Comparison of ENCODE assay signal across 21 cellular contexts in the genomic region with DNA sequence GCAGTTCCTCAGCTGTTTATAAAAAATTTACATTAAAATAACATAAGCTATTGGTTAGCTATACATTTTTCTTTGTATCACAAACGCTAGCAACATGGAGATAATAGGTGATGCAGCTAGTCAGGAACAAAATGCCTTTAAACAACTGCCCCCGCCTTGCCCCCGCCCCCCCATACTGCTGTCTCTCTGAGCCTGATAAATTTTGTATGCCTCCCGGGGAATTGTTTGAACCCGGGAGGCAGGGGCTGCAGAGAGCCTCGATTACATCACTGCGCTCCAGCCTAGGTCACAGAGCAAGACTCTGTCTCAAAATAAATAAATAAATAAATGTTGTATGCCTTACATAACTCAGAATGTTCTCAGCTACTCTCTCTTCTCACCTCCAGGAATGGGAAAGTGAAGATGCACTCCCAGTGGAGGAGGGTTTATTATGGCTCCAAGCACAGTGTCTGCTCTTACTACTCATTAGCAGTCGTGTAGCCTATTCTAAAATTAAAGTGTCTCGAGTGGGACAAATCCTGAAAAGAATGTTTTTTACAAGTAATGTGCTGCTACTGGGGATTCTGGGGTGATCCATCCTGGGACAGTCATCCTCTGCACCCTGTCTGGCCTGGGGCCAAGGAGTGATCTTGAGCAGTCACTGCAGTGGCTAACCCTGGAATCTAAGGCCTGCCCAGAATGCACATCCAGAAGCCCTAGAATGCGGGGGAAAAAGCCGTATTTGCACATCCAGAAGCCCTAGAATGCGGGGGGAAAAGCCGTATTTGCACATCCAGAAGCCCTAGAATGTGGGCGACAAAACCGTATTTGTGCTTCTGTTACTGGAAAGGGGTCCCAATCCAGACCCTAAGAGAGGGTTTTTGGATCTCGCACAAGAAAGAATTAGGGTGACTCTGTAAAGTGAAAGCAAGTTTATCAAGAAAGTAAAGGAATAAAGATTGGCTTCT. TPM values are rescaled to one million over a fixed set of nuclear protein-coding genes. Genes with fewer than 3 reads are reported as not detected.
DNase-seq lines count a peak whose midpoint lies in the region; ATAC-seq and TF ChIP-seq lines count a peak whose summit lies in the region.
"Had no signal": no experiment of that assay in that cellular context is flagged by ENCODE, and none has a peak within 500 bp of the region (broad histone marks: within the 10 kb centered on the region; RNA-seq: fewer than 3 reads in every experiment).

No MANE protein-coding gene starts in this region.

- H3K4ac ChIP-seq in trophoblast cell (ENCODE audit: low read depth, low read length) = no peak overlapping the region

- H3K27me3 ChIP-seq in GM23248 (replicated peaks; ENCODE audit: insufficient read depth) (no peaks in the 10 kb centered on the region), trophoblast cell (ENCODE audit: insufficient read depth, low read length) (no peaks in the 10 kb centered on the region)
- H3K27me3 ChIP-seq: SJSA1, uterus had no signal

- POLR2A ChIA-PET in activated CD4-positive, alpha-beta T cell treated with anti-CD3 and anti-CD28 coated beads, Interleukin-2, amount 10 ng/mL, durations not matched to agents 7 days and 5 days (lab: Charles Lee) = no interaction called here

- 63% methylated on average over 16 of the region's 16 CpGs for WGBS in GM23248 (ENCODE audit: low coverage in 1 of 2, low lambda C conversion rate in 2 of 2, missing lambda C conversion rate in 2 of 2), 2 experiments
- no CpG with 5 or more reads among the region's 16 CpGs for WGBS in trophoblast cell (ENCODE audit: extremely low coverage, insufficient coverage, insufficient read length)

- H3K27ac ChIP-seq in GM23248 (no peak overlapping the region), trophoblast cell (ENCODE audit: low read depth, low read length) (peak overlapping the region; percentile 97)
- H3K27ac ChIP-seq: KMS-11, SJSA1, uterus had no signal

- H3K4me1 ChIP-seq in GM23248 (ENCODE audit: insufficient read depth) (0 out of 2 replicates have a peak, but pooled peaks cover 11% of the 10 kb centered on the region), trophoblast cell (ENCODE audit: control insufficient read depth in 1 of 2, insufficient read depth in 2 of 2, low read length in 2 of 2) (peaks cover 5 to 14% of the 10 kb centered on the region in 2 experiments)
- H3K4me1 ChIP-seq: uterus had no signal

- no peak overlapping the region for H3K14ac ChIP-seq in trophoblast cell (ENCODE audit: low read length)

- CTCF ChIA-PET in activated CD4-positive, alpha-beta T cell treated with anti-CD3 and anti-CD28 coated beads, Interleukin-2, amount 10 ng/mL, durations not matched to agents 7 days and 5 days (lab: Charles Lee) = no interaction called here

- H3F3A ChIP-seq in GM23248 (ENCODE audit: insufficient read depth) = no peaks in the 10 kb centered on the region

- H3K27me3 Mint-ChIP-seq in activated CD4-positive, alpha-beta T cell treated with anti-CD3 and anti-CD28 coated beads, Interleukin-2, amount 10 ng/mL, durations not matched to agents 7 days and 5 days = peaks cover 3% of the 10 kb centered on the region
- peaks cover 5 to 28% of the 10 kb centered on the region in 2 donors for H3K27me3 Mint-ChIP-seq in stimulated activated naive B cell treated with anti-CD40 and anti-IgM and Interleukin-4, amounts not matched to agents 10 μg/mL and 1 μg/mL and 100 μg/mL, for 72 hours
- H3K27me3 Mint-ChIP-seq: dendritic cell treated with granulocyte-macrophage colony-stimulating factor and Interleukin-4, amounts not matched to agents 40 ng/mL and 50 ng/mL, for 4 days had no signal

- H3K9me3 ChIP-seq in GM23248 (ENCODE audit: low read depth) (no peaks in the 10 kb centered on the region), trophoblast cell (ENCODE audit: insufficient read depth, low read depth, low read length) (peaks cover 6% of the 10 kb centered on the region)
- H3K9me3 ChIP-seq: SJSA1, uterus had no signal

- peaks cover 4% of the 10 kb centered on the region for H3K4me1 Mint-ChIP-seq in activated CD4-positive, alpha-beta T cell treated with anti-CD3 and anti-CD28 coated beads, Interleukin-2, amount 10 ng/mL, durations not matched to agents 7 days and 5 days
- peaks cover 11 to 25% of the 10 kb centered on the region in 2 donors for H3K4me1 Mint-ChIP-seq in stimulated activated naive B cell treated with anti-CD40 and anti-IgM and Interleukin-4, amounts not matched to agents 10 μg/mL and 1 μg/mL and 100 μg/mL, for 72 hours

- ATAC-seq in SK-N-SH treated with all-trans-retinoic acid at 6 μM for 48 hours = peak; percentile 42
- ATAC-seq in GM18520 (IDR thresholded peaks at IDR 0.05; ENCODE audit: unreplicated experiment) = no peak
- no peak for ATAC-seq in stimulated activated naive B cell treated with anti-CD40 and anti-IgM and Interleukin-4, amounts not matched to agents 10 μg/mL and 1 μg/mL and 100 μg/mL, for 72 hours (replicated peaks)
- ATAC-seq: naive thymus-derived CD8-positive, alpha-beta T cell had no signal

- no peaks in the 10 kb centered on the region for H4K20me1 ChIP-seq in GM23248 (ENCODE audit: insufficient read depth)

- H3K9me3 Mint-ChIP-seq in activated CD4-positive, alpha-beta T cell treated with anti-CD3 and anti-CD28 coated beads, Interleukin-2, amount 10 ng/mL, durations not matched to agents 7 days and 5 days = peaks cover 8% of the 10 kb centered on the region
- peaks cover 4 to 8% of the 10 kb centered on the region in 2 donors for H3K9me3 Mint-ChIP-seq in stimulated activated naive B cell treated with anti-CD40 and anti-IgM and Interleukin-4, amounts not matched to agents 10 μg/mL and 1 μg/mL and 100 μg/mL, for 72 hours

- H2BK120ac ChIP-seq in trophoblast cell (ENCODE audit: insufficient read depth, low read length, poor library complexity) = peak overlapping the region; percentile 27

- no peak overlapping the region for H3K4me3 ChIP-seq in GM23248
- H3K4me3 ChIP-seq in fibroblast of villous mesenchyme (ENCODE audit: low read depth, low read length) = no peak overlapping the region
- H3K4me3 ChIP-seq in trophoblast cell (ENCODE audit: low read depth, low read length) = no peak overlapping the region
- H3K4me3 ChIP-seq: SJSA1, uterus had no signal

- no peaks in the 10 kb centered on the region for H3K36me3 Mint-ChIP-seq in activated CD4-positive, alpha-beta T cell treated with anti-CD3 and anti-CD28 coated beads, Interleukin-2, amount 10 ng/mL, durations not matched to agents 7 days and 5 days (ENCODE audit: low read depth)
- peaks cover 3% of the 10 kb centered on the region in 2 donors for H3K36me3 Mint-ChIP-seq in stimulated activated naive B cell treated with anti-CD40 and anti-IgM and Interleukin-4, amounts not matched to agents 10 μg/mL and 1 μg/mL and 100 μg/mL, for 72 hours
- H3K36me3 Mint-ChIP-seq: activated naive CD8-positive, alpha-beta T cell treated with anti-CD3 and anti-CD28 coated beads, Interleukin-2, amount 10 ng/mL, durations not matched to agents 7 days and 5 days; naive thymus-derived CD8-positive, alpha-beta T cell had no signal

- H2BK12ac ChIP-seq in trophoblast cell (ENCODE audit: low read length) = no peak overlapping the region

- peak overlapping the region; percentile 87 for H2BK5ac ChIP-seq in trophoblast cell (ENCODE audit: low read depth, low read length, poor library complexity)

- H3K36me3 ChIP-seq in GM23248 (ENCODE audit: low read depth) (no peaks in the 10 kb centered on the region), trophoblast cell (ENCODE audit: control insufficient read depth in 1 of 2, insufficient read depth in 2 of 2, low read length in 2 of 2) (no peaks in the 10 kb centered on the region)
- H3K36me3 ChIP-seq: SJSA1, uterus had no signal

- no peak overlapping the region for H2AK5ac ChIP-seq in trophoblast cell (ENCODE audit: low read length)

- H4K12ac ChIP-seq in trophoblast cell (ENCODE audit: low read depth, low read length) = no peak overlapping the region

- H2AFZ ChIP-seq in GM23248 (peak overlapping the region; percentile 50; the same call in 1 of the 2 replicates), trophoblast cell (ENCODE audit: insufficient read depth, low read length, poor library complexity) (no peak overlapping the region)

- H3K79me2 ChIP-seq in GM23248 (ENCODE audit: insufficient read depth) (no peaks in the 10 kb centered on the region), trophoblast cell (ENCODE audit: control insufficient read depth, insufficient read depth, low read length, poor library complexity) (no peaks in the 10 kb centered on the region)

- TF ChIP-seq CTCF in fibroblast of villous mesenchyme (IDR thresholded peaks at IDR 0.05; ENCODE audit: insufficient read depth, low read depth, low read length) = no peak

- no peak overlapping the region for H3K4me3 Mint-ChIP-seq in activated CD4-positive, alpha-beta T cell treated with anti-CD3 and anti-CD28 coated beads, Interleukin-2, amount 10 ng/mL, durations not matched to agents 7 days and 5 days
- H3K4me3 Mint-ChIP-seq in stimulated activated naive B cell treated with anti-CD40 and anti-IgM and Interleukin-4, amounts not matched to agents 10 μg/mL and 1 μg/mL and 100 μg/mL, for 72 hours = no peak overlapping the region
- H3K4me3 Mint-ChIP-seq: activated B cell treated with CpG ODN at 0.5 μM for 24 hours; activated naive CD8-positive, alpha-beta T cell treated with anti-CD3 and anti-CD28 coated beads, Interleukin-2, amount 10 ng/mL, durations not matched to agents 7 days and 5 days; CD14-positive monocyte; dendritic cell treated with granulocyte-macrophage colony-stimulating factor and Interleukin-4, amounts not matched to agents 40 ng/mL and 50 ng/mL, for 4 days; naive thymus-derived CD8-positive, alpha-beta T cell had no signal

- H3K27ac Mint-ChIP-seq in activated CD4-positive, alpha-beta T cell treated with anti-CD3 and anti-CD28 coated beads, Interleukin-2, amount 10 ng/mL, durations not matched to agents 7 days and 5 days = no peak overlapping the region
- no peak overlapping the region for H3K27ac Mint-ChIP-seq in stimulated activated naive B cell treated with anti-CD40 and anti-IgM and Interleukin-4, amounts not matched to agents 10 μg/mL and 1 μg/mL and 100 μg/mL, for 72 hours
- H3K27ac Mint-ChIP-seq: activated B cell treated with CpG ODN at 0.5 μM for 24 hours; activated naive CD8-positive, alpha-beta T cell treated with anti-CD3 and anti-CD28 coated beads, Interleukin-2, amount 10 ng/mL, durations not matched to agents 7 days and 5 days; dendritic cell treated with granulocyte-macrophage colony-stimulating factor and Interleukin-4, amounts not matched to agents 40 ng/mL and 50 ng/mL, for 4 days had no signal

- no peak overlapping the region for H3K9ac ChIP-seq in GM23248
- H3K9ac ChIP-seq in trophoblast cell (ENCODE audit: low read length) = no peak overlapping the region
- H3K9ac ChIP-seq: KMS-11 had no signal

- H3K18ac ChIP-seq in trophoblast cell (ENCODE audit: low read length) = no peak overlapping the region

- no peak overlapping the region for H3K4me2 ChIP-seq in GM23248 (ENCODE audit: unreplicated experiment)
- H3K4me2 ChIP-seq in trophoblast cell (ENCODE audit: low read length) = peak overlapping the region; percentile 37
- H3K4me2 ChIP-seq: KMS-11 had no signal

- DNase-seq in GM23248 (peak; percentile 59), fibroblast of villous mesenchyme (ENCODE audit: low read depth) (peak; percentile 94), trophoblast cell (no peak)
- no peak for DNase-seq in stimulated activated naive CD4-positive, alpha-beta T cell treated with Interleukin-2 at 50 U/mL for 16 hours (lab: John Stamatoyannopoulos, UW)
- no peak for DNase-seq in activated CD4-positive, alpha-beta T cell treated with anti-CD3 and anti-CD28 coated beads, Interleukin-2, amount 10 ng/mL, durations not matched to agents 7 days and 5 days
- DNase-seq in stimulated activated naive B cell treated with anti-CD40 and anti-IgM and Interleukin-4, amounts not matched to agents 10 μg/mL and 1 μg/mL and 100 μg/mL, for 72 hours = no peak
- DNase-seq: activated B cell treated with CpG ODN at 0.5 μM for 24 hours; activated naive CD8-positive, alpha-beta T cell treated with anti-CD3 and anti-CD28 coated beads, Interleukin-2, amount 10 ng/mL, durations not matched to agents 7 days and 5 days; DMS 273 treated with DMSO at 0.1 percent for 48 hours; foreskin fibroblast; hippocampal formation; naive thymus-derived CD8-positive, alpha-beta T cell; NCI-H69 had no signal

- H3K23ac ChIP-seq in trophoblast cell (ENCODE audit: low read length) = no peak overlapping the region

- H4K8ac ChIP-seq in trophoblast cell (ENCODE audit: low read depth, low read length) = no peak overlapping the region

- H4K91ac ChIP-seq in trophoblast cell (ENCODE audit: low read depth, low read length) = peak overlapping the region; percentile 94

- H3K79me1 ChIP-seq in trophoblast cell (ENCODE audit: low read length) = peaks cover 28% of the 10 kb centered on the region

- H3K9me2 ChIP-seq in GM23248 (ENCODE audit: insufficient read depth) = no peaks in the 10 kb centered on the region

- in situ Hi-C loops in GM23248 (cut with MboI) = no loop called here

RNA-seq across cellular contexts. Expression of gene ZNF496, which starts 39.4 kb away (rescaled TPM):
- total RNA-seq in GM23248 (2014; rRNA removed; shearing (Covaris generic)) = 21.0 and 34.9 TPM in 2 replicates
- polyA plus RNA-seq in GM23248 (2016; fragmentation: Nextera tagmentation; extraction: Ambion mirVana) = 6.7 and 8.2 TPM in 2 replicates
- total RNA-seq in fibroblast of villous mesenchyme = 19.4 and 27.4 TPM in 2 replicates
- 19.6 and 20.9 TPM in 2 replicates for polyA plus RNA-seq in trophoblast cell (2013)
- total RNA-seq in activated CD4-positive, alpha-beta T cell treated with anti-CD3 and anti-CD28 coated beads, Interleukin-2, amount 10 ng/mL, durations not matched to agents 7 days and 5 days = 1 to 10 TPM; 7.2 to 7.4 TPM

RNA-seq across cellular contexts. Expression of gene NLRP3, which starts 44.9 kb away (rescaled TPM):
- total RNA-seq in GM23248 (2014; rRNA removed; shearing (Covaris generic)) = 0.76 and 2.3 TPM in 2 replicates
- 0.28 and 0.84 TPM in 2 replicates for polyA plus RNA-seq in GM23248 (2016; fragmentation: Nextera tagmentation; extraction: Ambion mirVana)
- 0.43 and 0.97 TPM in 2 replicates for total RNA-seq in fibroblast of villous mesenchyme
- polyA plus RNA-seq in trophoblast cell (2013) = 0.59 and 1.2 TPM in 2 replicates
- 1 to 10 TPM; 1.4 to 2.5 TPM for total RNA-seq in activated CD4-positive, alpha-beta T cell treated with anti-CD3 and anti-CD28 coated beads, Interleukin-2, amount 10 ng/mL, durations not matched to agents 7 days and 5 days
- total RNA-seq: OCI-LY7 had no signal

Comparison
In these comparisons a context has a peak if more than half of its experiments do, and no peak if none do; other contexts are left out.
1. DNase-seq: peak in GM23248 (single experiment) and fibroblast of villous mesenchyme (single experiment); none in trophoblast cell (0 of 2), stimulated activated naive CD4-positive, alpha-beta T cell treated with Interleukin-2 at 50 U/mL for 16 hours (single experiment), activated CD4-positive, alpha-beta T cell treated with anti-CD3 and anti-CD28 coated beads, Interleukin-2, amount 10 ng/mL, durations not matched to agents 7 days and 5 days (single experiment) and stimulated activated naive B cell treated with anti-CD40 and anti-IgM and Interleukin-4, amounts not matched to agents 10 μg/mL and 1 μg/mL and 100 μg/mL, for 72 hours (single experiment).